Comparison of ENCODE assay signal across 18 cellular contexts in the genomic region with DNA sequence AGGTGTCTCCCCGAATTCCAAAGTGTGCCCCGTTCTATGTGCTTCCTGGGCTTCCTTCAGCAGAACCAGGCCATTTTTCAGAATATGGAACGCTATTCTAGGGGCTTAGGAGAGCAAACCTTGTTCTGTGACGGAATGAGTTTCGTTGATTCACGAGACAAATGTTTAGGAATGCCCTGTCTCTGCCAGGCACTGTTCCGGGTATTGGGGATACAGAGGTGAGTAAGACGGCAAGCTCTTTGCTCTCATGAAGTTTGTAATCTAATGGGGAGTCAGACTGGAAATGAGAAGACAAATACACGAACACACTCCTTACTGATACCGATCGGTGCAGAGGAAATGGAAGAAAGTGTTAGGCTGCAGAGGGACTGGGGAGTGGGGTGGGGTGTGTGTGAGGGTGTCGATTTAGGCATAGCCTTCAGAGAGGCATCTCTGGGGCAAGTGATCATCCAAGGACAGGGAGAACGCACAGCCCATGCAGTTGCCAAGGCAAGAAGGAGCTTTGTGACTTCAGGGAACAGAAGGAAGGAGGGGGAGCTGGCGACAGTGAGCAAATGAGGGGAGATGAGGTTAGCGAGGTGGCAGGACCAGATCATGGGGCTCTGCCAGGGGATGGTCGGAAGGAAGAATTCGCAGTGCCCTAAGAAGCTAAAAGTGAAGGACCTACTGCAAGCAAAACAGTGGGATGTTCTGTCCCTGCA.
A peak's percentile ranks its signal among the peaks of the same experiment; 100 is the strongest.
DNase-seq lines count a peak whose midpoint lies in the region; TF ChIP-seq lines count a peak whose summit lies in the region.
"Had no signal": no experiment of that assay in that cellular context is flagged by ENCODE, and none has a peak within 500 bp of the region (broad histone marks: within the 10 kb centered on the region; RNA-seq: fewer than 3 reads in every experiment).

No MANE protein-coding gene starts in this region.

- H3K9me3 ChIP-seq in BLaER1 (no peaks in the 10 kb centered on the region), HUES48 (ENCODE audit: control insufficient read depth, insufficient read depth, low read length) (no peaks in the 10 kb centered on the region)
- H3K9me3 ChIP-seq: esophagus squamous epithelium, psoas muscle had no signal

- H3K36me3 Mint-ChIP-seq in nephron (ENCODE audit: low read depth) = peaks cover 2% of the 10 kb centered on the region

- H3K4me1 ChIP-seq in BLaER1 (peaks cover 100% of the 10 kb centered on the region), HUES48 (ENCODE audit: control insufficient read depth, insufficient read depth, low read length) (peaks cover 26% of the 10 kb centered on the region)

- H3K27me3 Mint-ChIP-seq in nephron (ENCODE audit: low read depth) = peaks cover 32% of the 10 kb centered on the region

- no peaks in the 10 kb centered on the region for H4K20me1 ChIP-seq in BLaER1

- H3K4me1 Mint-ChIP-seq in nephron = peaks cover 62% of the 10 kb centered on the region

- H3K4me3 Mint-ChIP-seq in nephron = no peak overlapping the region

- no peaks in the 10 kb centered on the region for H3K9me3 Mint-ChIP-seq in nephron

- DNase-seq in amniotic epithelial cell (ENCODE audit: low read depth) = peak; percentile 97
- no peak for DNase-seq in Kasumi-1 (lab: John Stamatoyannopoulos, UW)
- no peak for DNase-seq in NCI-H187 (lab: John Stamatoyannopoulos, UW)
- no peak for DNase-seq in NCI-H226
- DNase-seq: activated naive CD4-positive, alpha-beta T cell treated with Interleukin-2 at 50 U/mL for 16 hours; dorsolateral prefrontal cortex; esophagus squamous epithelium; glutamatergic neuron; NCI-H146; NCI-H345; psoas muscle; Right ventricle myocardium superior; stimulated activated CD4-positive, alpha-beta T cell treated with anti-CD3 and anti-CD28 coated beads, Interleukin-12 subunit alpha, Interleukin-12 subunit beta, amount 100 ng/mL, for 4 hours; stimulated activated naive CD4-positive, alpha-beta T cell treated with Interleukin-2 at 50 U/mL for 16 hours had no signal

- H3K27me3 ChIP-seq in BLaER1 (no peaks in the 10 kb centered on the region), HUES48 (ENCODE audit: control insufficient read depth, insufficient read depth, low read length) (no peaks in the 10 kb centered on the region)
- H3K27me3 ChIP-seq: cardiac muscle cell, dorsolateral prefrontal cortex had no signal

- no peak for TF ChIP-seq CTCF in nephron (IDR thresholded peaks at IDR 0.05; ENCODE audit: unreplicated experiment in 3 of 3)

- H3K4me3 ChIP-seq in BLaER1 (peak overlapping the region; percentile 70), HUES48 (ENCODE audit: low read depth, low read length) (no peak overlapping the region)
- H3K4me3 ChIP-seq: cardiac muscle cell, dorsolateral prefrontal cortex, esophagus squamous epithelium, psoas muscle had no signal

- H3K9ac ChIP-seq in BLaER1 (peak overlapping the region; percentile 95), HUES48 (ENCODE audit: low read depth, low read length) (no peak overlapping the region)

- peaks cover 39% of the 10 kb centered on the region for H3K36me3 ChIP-seq in BLaER1
- H3K36me3 ChIP-seq in HUES48 (ENCODE audit: control insufficient read depth, insufficient read depth, low read length) = no peaks in the 10 kb centered on the region
- H3K36me3 ChIP-seq: cardiac muscle cell, esophagus squamous epithelium had no signal

- H3K4me2 ChIP-seq in BLaER1 = peak overlapping the region; percentile 84

- H3K27ac Mint-ChIP-seq in nephron = peak overlapping the region in 2 of 3 experiments; percentile 27 to 61

- H3K27ac ChIP-seq in BLaER1 = peak overlapping the region; percentile 99
- H3K27ac ChIP-seq in HUES48 (ENCODE audit: low read depth, low read length) = peak overlapping the region; percentile 32
- H3K27ac ChIP-seq: cardiac muscle cell, esophagus squamous epithelium had no signal
